25 cellular contexts compared by ENCODE assay signal in genomic region chr9:18061856-18062255, GRCh38.
DNase-seq lines count a peak whose midpoint lies in the region; FAIRE-seq and TF ChIP-seq lines count a peak whose summit lies in the region.
"Had no signal": no experiment of that assay in that cellular context is flagged by ENCODE, and none has a peak within 500 bp of the region (broad histone marks: within the 10 kb centered on the region; RNA-seq: fewer than 3 reads in every experiment).

No MANE protein-coding gene starts in this region.

- no peak overlapping the region for H3K9ac ChIP-seq in skeletal muscle satellite cell (ENCODE audit: low read depth, low read length)
- H3K9ac ChIP-seq: parathyroid adenoma had no signal

- H3K4me3 ChIP-seq in NB4 (ENCODE audit: low read depth, low read length) (no peak overlapping the region), fibroblast of pulmonary artery (replicated peaks; ENCODE audit: low read depth, low read length) (no peak overlapping the region), skeletal muscle satellite cell (ENCODE audit: low read length) (no peak overlapping the region)
- H3K4me3 ChIP-seq: breast epithelium, testis had no signal

- FAIRE-seq in urothelium cell line (lab: Jason Lieb, UNC), result no peak
- FAIRE-seq: GM12892 had no signal

- peaks cover 15% of the 10 kb centered on the region for H3K4me1 ChIP-seq in skeletal muscle satellite cell (ENCODE audit: control insufficient read depth, insufficient read depth, low read length)
- H3K4me1 ChIP-seq: breast epithelium, parathyroid adenoma had no signal

- TF ChIP-seq CTCF in NB4 (IDR thresholded peaks at IDR 0.05; ENCODE audit: low read depth, low read length) (no peak), fibroblast of pulmonary artery (IDR thresholded peaks at IDR 0.05; ENCODE audit: low read length, missing control alignments) (no peak)

- DNase-seq in ELR (ENCODE audit: low read depth) (peak; percentile 3), NB4 (ENCODE audit: low read depth) (peak; percentile 37), fibroblast of pulmonary artery (ENCODE audit: low read depth) (peak; percentile 1), urothelium cell line (ENCODE audit: low spot score) (no peak), activated gamma-delta T cell treated with Interleukin-2 at 50 U/mL for 16 hours (no peak)
- no peak for DNase-seq in activated CD8-positive, alpha-beta memory T cell treated with anti-CD3 and anti-CD28 coated beads, Interleukin-2, amount 50 U/mL, for 48 hours
- DNase-seq: activated CD4-positive, alpha-beta T cell treated with anti-CD3 and anti-CD28 coated beads, Interleukin-2, amount 10 ng/mL, durations not matched to agents 24 days and 14 days; activated CD8-positive, alpha-beta memory T cell treated with anti-CD3 and anti-CD28 coated beads for 24 hours; activated effector memory CD4-positive, alpha-beta T cell treated with Interleukin-2 at 50 U/mL for 16 hours; activated naive CD8-positive, alpha-beta T cell treated with anti-CD3 and anti-CD28 coated beads for 36 hours; anterior cingulate cortex; effector CD4-positive, alpha-beta T cell; mesendoderm; NCI-H1417; NCI-H2029 treated with DMSO at 0.1 percent for 48 hours; NCI-H2227 treated with DMSO at 0.1 percent for 48 hours; NCI-H526 treated with DMSO at 0.1 percent for 48 hours; SHP77; stimulated activated CD4-positive, alpha-beta T cell treated with anti-CD3 and anti-CD28 coated beads, Interleukin-1b, Interleukin-23, amount 100 ng/mL, for 48 hours; stimulated activated CD8-positive, alpha-beta memory T cell treated with anti-CD3 and anti-CD28 coated beads, Interleukin-4, amount 100 ng/mL, for 48 hours; testis had no signal

- H3K27me3 ChIP-seq in skeletal muscle satellite cell (ENCODE audit: control insufficient read depth, insufficient read depth, low read length), result no peaks in the 10 kb centered on the region
- H3K27me3 ChIP-seq: breast epithelium, testis had no signal

- H3K4me2 ChIP-seq in skeletal muscle satellite cell (ENCODE audit: low read length), result peak overlapping the region; percentile 27

- H3K9me3 ChIP-seq in skeletal muscle satellite cell (replicated peaks; ENCODE audit: low read length), result no peaks in the 10 kb centered on the region
- H3K9me3 ChIP-seq: breast epithelium, testis had no signal

- no peaks in the 10 kb centered on the region for H3K36me3 ChIP-seq in skeletal muscle satellite cell (ENCODE audit: insufficient read depth, low read length)
- H3K36me3 ChIP-seq: breast epithelium had no signal

- TF ChIP-seq POLR2A in NB4 (IDR thresholded peaks at IDR 0.05; ENCODE audit: extremely low read depth, insufficient read length), result no peak

Comparison
In these comparisons a context has a peak if more than half of its experiments do, and no peak if none do; other contexts are left out.
1. DNase-seq: peak in ELR (single experiment), NB4 (single experiment) and fibroblast of pulmonary artery (single experiment); none in urothelium cell line (single experiment), activated gamma-delta T cell treated with Interleukin-2 at 50 U/mL for 16 hours (single experiment) and activated CD8-positive, alpha-beta memory T cell treated with anti-CD3 and anti-CD28 coated beads, Interleukin-2, amount 50 U/mL, for 48 hours (single experiment).